Comparison of ENCODE assay signal across 19 cellular contexts in genomic region chr12:120846721-120847120, GRCh38. TPM values are rescaled to one million over a fixed set of nuclear protein-coding genes. Genes with fewer than 3 reads are reported as not detected.
A peak's percentile ranks its signal among the peaks of the same experiment; 100 is the strongest.
DNase-seq lines count a peak whose midpoint lies in the region; ATAC-seq and TF ChIP-seq lines count a peak whose summit lies in the region.
"Had no signal": no experiment of that assay in that cellular context is flagged by ENCODE, and none has a peak within 500 bp of the region (broad histone marks: within the 10 kb centered on the region; RNA-seq: fewer than 3 reads in every experiment).

No MANE protein-coding gene starts in this region.

- H3K9me3 ChIP-seq in Karpas-422 (ENCODE audit: low read length), result no peaks in the 10 kb centered on the region
- no peaks in the 10 kb centered on the region for H3K9me3 ChIP-seq in psoas muscle
- no peaks in the 10 kb centered on the region for H3K9me3 ChIP-seq in ovary
- H3K9me3 ChIP-seq: HAP-1, sigmoid colon, thoracic aorta had no signal

- no peak overlapping the region for H3K9ac ChIP-seq in Karpas-422 (ENCODE audit: low read length)

- CTCF ChIA-PET in Calu3 (lab: Charles Lee), result no interaction called here

- H3K4me1 Mint-ChIP-seq in Calu3 (ENCODE audit: low read depth, unreplicated experiment), result peaks cover 71% of the 10 kb centered on the region
- H3K4me1 Mint-ChIP-seq in dendritic cell treated with granulocyte-macrophage colony-stimulating factor and Interleukin-4, amounts not matched to agents 40 ng/mL and 50 ng/mL, for 4 days (ENCODE audit: low read depth), result peaks cover 61% of the 10 kb centered on the region
- H3K4me1 Mint-ChIP-seq in activated CD4-positive, alpha-beta T cell treated with anti-CD3 and anti-CD28 coated beads, Interleukin-2, amount 10 ng/mL, durations not matched to agents 24 days and 14 days, result peaks cover 34% of the 10 kb centered on the region

- no peaks in the 10 kb centered on the region for H3K27me3 Mint-ChIP-seq in Calu3 (ENCODE audit: unreplicated experiment)
- H3K27me3 Mint-ChIP-seq in dendritic cell treated with granulocyte-macrophage colony-stimulating factor and Interleukin-4, amounts not matched to agents 40 ng/mL and 50 ng/mL, for 4 days, result no peaks in the 10 kb centered on the region
- no peaks in the 10 kb centered on the region for H3K27me3 Mint-ChIP-seq in activated CD4-positive, alpha-beta T cell treated with anti-CD3 and anti-CD28 coated beads, Interleukin-2, amount 10 ng/mL, durations not matched to agents 24 days and 14 days

- no peak for ATAC-seq in psoas muscle
- ATAC-seq: SK-N-SH treated with all-trans-retinoic acid at 6 μM for 48 hours had no signal

- H3K27ac Mint-ChIP-seq in Calu3 (ENCODE audit: unreplicated experiment), result peak overlapping the region; percentile 40
- H3K27ac Mint-ChIP-seq in dendritic cell treated with granulocyte-macrophage colony-stimulating factor and Interleukin-4, amounts not matched to agents 40 ng/mL and 50 ng/mL, for 4 days, result peak overlapping the region; percentile 56
- H3K27ac Mint-ChIP-seq in activated CD4-positive, alpha-beta T cell treated with anti-CD3 and anti-CD28 coated beads, Interleukin-2, amount 10 ng/mL, durations not matched to agents 24 days and 14 days, result no peak overlapping the region

- H3K36me3 Mint-ChIP-seq in Calu3 (ENCODE audit: insufficient read depth, unreplicated experiment), result no peaks in the 10 kb centered on the region
- peaks cover 10% of the 10 kb centered on the region for H3K36me3 Mint-ChIP-seq in dendritic cell treated with granulocyte-macrophage colony-stimulating factor and Interleukin-4, amounts not matched to agents 40 ng/mL and 50 ng/mL, for 4 days (ENCODE audit: low read depth)
- H3K36me3 Mint-ChIP-seq in activated CD4-positive, alpha-beta T cell treated with anti-CD3 and anti-CD28 coated beads, Interleukin-2, amount 10 ng/mL, durations not matched to agents 24 days and 14 days (ENCODE audit: low read depth), result no peaks in the 10 kb centered on the region

- H3K27me3 ChIP-seq in Karpas-422 (ENCODE audit: low read length), result no peaks in the 10 kb centered on the region
- no peaks in the 10 kb centered on the region for H3K27me3 ChIP-seq in psoas muscle (ENCODE audit: insufficient read depth in 3 of 3, low read length in 2 of 3)
- H3K27me3 ChIP-seq in ovary, result no peaks in the 10 kb centered on the region
- H3K27me3 ChIP-seq: sigmoid colon had no signal

- H3K4me3 Mint-ChIP-seq in Calu3 (ENCODE audit: low read depth, unreplicated experiment), result no peak overlapping the region
- H3K4me3 Mint-ChIP-seq in dendritic cell treated with granulocyte-macrophage colony-stimulating factor and Interleukin-4, amounts not matched to agents 40 ng/mL and 50 ng/mL, for 4 days, result no peak overlapping the region
- H3K4me3 Mint-ChIP-seq in activated CD4-positive, alpha-beta T cell treated with anti-CD3 and anti-CD28 coated beads, Interleukin-2, amount 10 ng/mL, durations not matched to agents 24 days and 14 days, result no peak overlapping the region

- no peaks in the 10 kb centered on the region for H3K36me3 ChIP-seq in Karpas-422 (ENCODE audit: insufficient read depth, low read length)
- no peaks in the 10 kb centered on the region for H3K36me3 ChIP-seq in psoas muscle (ENCODE audit: insufficient read depth in 1 of 2, low read depth in 1 of 2)
- H3K36me3 ChIP-seq in ovary, result no peaks in the 10 kb centered on the region
- H3K36me3 ChIP-seq: HAP-1, sigmoid colon, thoracic aorta had no signal

- H3K4me1 ChIP-seq in Karpas-422 (ENCODE audit: low read length), result peaks cover 61% of the 10 kb centered on the region
- peaks cover 91% of the 10 kb centered on the region for H3K4me1 ChIP-seq in psoas muscle
- peaks cover 28% of the 10 kb centered on the region for H3K4me1 ChIP-seq in ovary (ENCODE audit: insufficient read depth)
- H3K4me1 ChIP-seq: HAP-1 had no signal

- H3K4me2 ChIP-seq in Karpas-422 (ENCODE audit: low read depth, low read length, poor library complexity, severe bottlenecking), result no peak overlapping the region

- TF ChIP-seq CTCF in Calu3 (IDR thresholded peaks at IDR 0.05; ENCODE audit: unreplicated experiment) (no peak), psoas muscle (IDR thresholded peaks at IDR 0.05) (no peak), ovary (IDR thresholded peaks at IDR 0.05) (no peak)

- no peaks in the 10 kb centered on the region for H3K9me2 ChIP-seq in Karpas-422 (replicated peaks; ENCODE audit: insufficient read depth, low read length)

- BruUV-seq in Calu3 (replicated peaks; lab: Mats Ljungman, UMichigan), result no TSS peak

- H3K4me3 ChIP-seq in Karpas-422 (ENCODE audit: low read length) (no peak overlapping the region), psoas muscle (no peak overlapping the region), ovary (no peak overlapping the region)
- H3K4me3 ChIP-seq: HAP-1, sigmoid colon, thoracic aorta had no signal

- intact Hi-C loops in Calu3 (cut with micrococcal nuclease; ENCODE audit: unreplicated experiment) (no loop called here), psoas muscle (cut with DNase I) (no loop called here), ovary (cut with DNase I) (no loop called here)
- intact Hi-C loops in dendritic cell treated with granulocyte-macrophage colony-stimulating factor and Interleukin-4, amounts not matched to agents 40 ng/mL and 50 ng/mL, for 4 days (cut with micrococcal nuclease), result no loop called here
- intact Hi-C loops in activated CD4-positive, alpha-beta T cell treated with anti-CD3 and anti-CD28 coated beads, Interleukin-2, amount 10 ng/mL, durations not matched to agents 24 days and 14 days (cut with micrococcal nuclease), result no loop called here

- TF ChIP-seq EP300 in ovary (IDR thresholded peaks at IDR 0.05), result no peak

- peak overlapping the region; percentile 97 for H3K27ac ChIP-seq in Karpas-422 (ENCODE audit: low read length)
- H3K27ac ChIP-seq in psoas muscle, result peak overlapping the region; percentile 87
- no peak overlapping the region for H3K27ac ChIP-seq in ovary
- H3K27ac ChIP-seq: sigmoid colon had no signal

- no peak overlapping the region for H2AFZ ChIP-seq in Karpas-422 (ENCODE audit: low read length)

- peaks cover 79% of the 10 kb centered on the region for H3K79me2 ChIP-seq in Karpas-422 (ENCODE audit: low read length)

- TF ChIP-seq POLR2A in ovary (IDR thresholded peaks at IDR 0.05), result no peak

- no peak for DNase-seq in Calu3
- no peak for DNase-seq in Karpas-422
- no peak for DNase-seq in psoas muscle
- no peak for DNase-seq in ovary
- no peak for DNase-seq in DMS79 (lab: John Stamatoyannopoulos, UW)
- no peak for DNase-seq in activated CD4-positive, alpha-beta T cell treated with anti-CD3 and anti-CD28 coated beads, Interleukin-2, amount 10 ng/mL, durations not matched to agents 24 days and 14 days
- DNase-seq: activated CD4-positive, alpha-beta T cell treated with anti-CD3 and anti-CD28 coated beads, Interleukin-2, amount 50 U/mL, for 48 hours; activated T-cell treated with anti-CD3 and anti-CD28 coated beads, Interleukin-2, amount 50 U/mL, for 1 hour; amniotic stem cell; C1 segment of cervical spinal cord; mesendoderm; NCI-H524 treated with DMSO at 0.1 percent for 48 hours; sigmoid colon; stimulated activated CD4-positive, alpha-beta T cell treated with anti-CD3 and anti-CD28 coated beads, Interleukin-4, amount 100 ng/mL, for 1 hour; stimulated activated CD8-positive, alpha-beta memory T cell treated with anti-CD3 and anti-CD28 coated beads, Interleukin-4, amount 100 ng/mL, for 48 hours had no signal

- no peaks in the 10 kb centered on the region for H4K20me1 ChIP-seq in Karpas-422 (ENCODE audit: insufficient read depth, low read depth, low read length)

- H3K9me3 Mint-ChIP-seq in Calu3 (ENCODE audit: low read depth, unreplicated experiment), result no peaks in the 10 kb centered on the region
- H3K9me3 Mint-ChIP-seq in dendritic cell treated with granulocyte-macrophage colony-stimulating factor and Interleukin-4, amounts not matched to agents 40 ng/mL and 50 ng/mL, for 4 days, result no peaks in the 10 kb centered on the region
- H3K9me3 Mint-ChIP-seq in activated CD4-positive, alpha-beta T cell treated with anti-CD3 and anti-CD28 coated beads, Interleukin-2, amount 10 ng/mL, durations not matched to agents 24 days and 14 days, result no peaks in the 10 kb centered on the region

RNA-seq across cellular contexts. Expression of gene SPPL3, which starts 57.4 kb away (rescaled TPM):
- total RNA-seq in Calu3 (2022), result 61.0 and 61.1 TPM in 2 replicates
- total RNA-seq in Karpas-422 (2014; rRNA removed; shearing (Covaris generic); ENCODE audit: low replicate concordance), result 5.4 and 11.9 TPM in 2 replicates
- 10 to 100 TPM; 17.5 to 24.2 (median 19.7) TPM for total RNA-seq in psoas muscle
- polyA plus RNA-seq in psoas muscle, result 10 to 100 TPM in 1 of 3 donors, 1 to 10 TPM in 2; 7.3 to 11.6 (median 9.2) TPM
- 10 to 100 TPM; 28.5 to 69.8 (median 51.9) TPM for total RNA-seq in ovary
- 10 to 100 TPM; 24.2 to 87.4 TPM for polyA plus RNA-seq in ovary
- 28.2 and 33.6 TPM in 2 replicates for total RNA-seq in activated CD4-positive, alpha-beta T cell treated with anti-CD3 and anti-CD28 coated beads, Interleukin-2, amount 10 ng/mL, durations not matched to agents 24 days and 14 days

Comparison
In these comparisons a context has a peak if more than half of its experiments do, and no peak if none do; other contexts are left out.
1. H3K27ac ChIP-seq: peak in Karpas-422 (single experiment) and psoas muscle (single experiment); none in ovary (0 of 2).